Comparison of ENCODE assay signal across 12 cellular contexts in genomic region chr2:88735853-88736252, GRCh38. TPM values are rescaled to one million over a fixed set of nuclear protein-coding genes. Genes with fewer than 3 reads are reported as not detected.
DNase-seq lines count a peak whose midpoint lies in the region; ATAC-seq and TF ChIP-seq lines count a peak whose summit lies in the region.
"Had no signal": no experiment of that assay in that cellular context is flagged by ENCODE, and none has a peak within 500 bp of the region (broad histone marks: within the 10 kb centered on the region; RNA-seq: fewer than 3 reads in every experiment).

No MANE protein-coding gene starts in this region.

- no peak overlapping the region for H3K4me3 Mint-ChIP-seq in activated T-cell treated with anti-CD3 and anti-CD28 coated beads, Interleukin-2, amount 50 U/mL, for 4 hours
- no peak overlapping the region for H3K4me3 Mint-ChIP-seq in neural crest cell
- no peak overlapping the region for H3K4me3 Mint-ChIP-seq in activated T-helper 2 cell treated with anti-CD3 and anti-CD28 coated beads, Interferon-gamma antibody, Interleukin-2, Interleukin-4, amounts not matched to agents 10 μg/mL and 5 μg/mL and 100 μg/mL, durations not matched to agents 14 hours and 24 hours and 36 hours (ENCODE audit: low read depth)
- H3K4me3 Mint-ChIP-seq: CD14-positive monocyte had no signal

- no peak for TF ChIP-seq CTCF in neural crest cell (conservative IDR thresholded peaks at IDR 0.05)

- peak; percentile 18 for DNase-seq in stimulated activated naive CD4-positive, alpha-beta T cell treated with Interleukin-2 at 50 U/mL for 16 hours (lab: John Stamatoyannopoulos, UW)
- DNase-seq in stimulated activated naive CD4-positive, alpha-beta T cell (lab: John Stamatoyannopoulos, UW) = no peak
- peak; percentile 19 for DNase-seq in activated T-cell treated with anti-CD3 and anti-CD28 coated beads, Interleukin-2, amount 50 U/mL, for 4 hours
- DNase-seq in neural crest cell (ENCODE audit: low read depth, low spot score) (no peak), NCI-H1048 (lab: John Stamatoyannopoulos, UW) (no peak), amniotic stem cell (lab: John Stamatoyannopoulos, UW) (no peak)
- DNase-seq in activated T-helper 2 cell treated with anti-CD3 and anti-CD28 coated beads, Interferon-gamma antibody, Interleukin-2, Interleukin-4, amounts not matched to agents 10 μg/mL and 5 μg/mL and 100 μg/mL, durations not matched to agents 14 hours and 24 hours and 36 hours (ENCODE audit: low spot score) = no peak
- DNase-seq: activated gamma-delta T cell treated with Interleukin-2 at 50 U/mL for 16 hours, dermis blood vessel endothelial cell, IMR-90 had no signal

- H3K27me3 Mint-ChIP-seq in activated T-cell treated with anti-CD3 and anti-CD28 coated beads, Interleukin-2, amount 50 U/mL, for 4 hours (ENCODE audit: low read depth) = no peaks in the 10 kb centered on the region
- H3K27me3 Mint-ChIP-seq in neural crest cell (ENCODE audit: low read depth) = no peaks in the 10 kb centered on the region
- H3K27me3 Mint-ChIP-seq in activated T-helper 2 cell treated with anti-CD3 and anti-CD28 coated beads, Interferon-gamma antibody, Interleukin-2, Interleukin-4, amounts not matched to agents 10 μg/mL and 5 μg/mL and 100 μg/mL, durations not matched to agents 14 hours and 24 hours and 36 hours (ENCODE audit: low read depth) = no peaks in the 10 kb centered on the region

- H3K27ac Mint-ChIP-seq in neural crest cell (ENCODE audit: unreplicated experiment) = peak overlapping the region; percentile 90
- no peak overlapping the region for H3K27ac Mint-ChIP-seq in activated T-helper 2 cell treated with anti-CD3 and anti-CD28 coated beads, Interferon-gamma antibody, Interleukin-2, Interleukin-4, amounts not matched to agents 10 μg/mL and 5 μg/mL and 100 μg/mL, durations not matched to agents 14 hours and 24 hours and 36 hours

- H3K36me3 Mint-ChIP-seq in activated T-cell treated with anti-CD3 and anti-CD28 coated beads, Interleukin-2, amount 50 U/mL, for 4 hours (ENCODE audit: insufficient read depth) = peaks cover 25% of the 10 kb centered on the region
- peaks cover 21% of the 10 kb centered on the region for H3K36me3 Mint-ChIP-seq in neural crest cell (ENCODE audit: low read depth)
- peaks cover 47% of the 10 kb centered on the region for H3K36me3 Mint-ChIP-seq in activated T-helper 2 cell treated with anti-CD3 and anti-CD28 coated beads, Interferon-gamma antibody, Interleukin-2, Interleukin-4, amounts not matched to agents 10 μg/mL and 5 μg/mL and 100 μg/mL, durations not matched to agents 14 hours and 24 hours and 36 hours (ENCODE audit: low read depth)

- peak; percentile 72 to 79 for ATAC-seq in activated T-cell treated with anti-CD3 and anti-CD28 coated beads, Interleukin-2, amount 50 U/mL, for 4 hours
- ATAC-seq in GM19324 (IDR thresholded peaks at IDR 0.05; ENCODE audit: low FRiP score, unreplicated experiment) = no peak

- peaks cover 9% of the 10 kb centered on the region for H3K4me1 Mint-ChIP-seq in activated T-cell treated with anti-CD3 and anti-CD28 coated beads, Interleukin-2, amount 50 U/mL, for 4 hours (ENCODE audit: low read depth)
- H3K4me1 Mint-ChIP-seq in neural crest cell = peaks cover 16% of the 10 kb centered on the region
- H3K4me1 Mint-ChIP-seq in activated T-helper 2 cell treated with anti-CD3 and anti-CD28 coated beads, Interferon-gamma antibody, Interleukin-2, Interleukin-4, amounts not matched to agents 10 μg/mL and 5 μg/mL and 100 μg/mL, durations not matched to agents 14 hours and 24 hours and 36 hours (ENCODE audit: low read depth) = peaks cover 28% of the 10 kb centered on the region
- H3K4me1 Mint-ChIP-seq: CD14-positive monocyte had no signal

- intact Hi-C loops in activated T-helper 2 cell treated with anti-CD3 and anti-CD28 coated beads, Interferon-gamma antibody, Interleukin-2, Interleukin-4, amounts not matched to agents 10 μg/mL and 5 μg/mL and 100 μg/mL, durations not matched to agents 14 hours and 24 hours and 36 hours (cut with micrococcal nuclease) = no loop called here

- H3K9me3 Mint-ChIP-seq in activated T-cell treated with anti-CD3 and anti-CD28 coated beads, Interleukin-2, amount 50 U/mL, for 4 hours = no peaks in the 10 kb centered on the region
- H3K9me3 Mint-ChIP-seq in neural crest cell = peaks cover 2% of the 10 kb centered on the region
- no peaks in the 10 kb centered on the region for H3K9me3 Mint-ChIP-seq in activated T-helper 2 cell treated with anti-CD3 and anti-CD28 coated beads, Interferon-gamma antibody, Interleukin-2, Interleukin-4, amounts not matched to agents 10 μg/mL and 5 μg/mL and 100 μg/mL, durations not matched to agents 14 hours and 24 hours and 36 hours
- H3K9me3 Mint-ChIP-seq: CD14-positive monocyte had no signal

RNA-seq across cellular contexts. Expression of gene RPIA, which starts 44.4 kb away (rescaled TPM):
- total RNA-seq in activated T-cell treated with anti-CD3 and anti-CD28 coated beads, Interleukin-2, amount 50 U/mL, for 4 hours = 100 to 1,000 TPM in 1 of 3 donors, 10 to 100 TPM in 2; 89.1 to 109 (median 94.4) TPM
- 30.8 and 32.2 TPM in 2 replicates for total RNA-seq in neural crest cell
- total RNA-seq in activated T-helper 2 cell treated with anti-CD3 and anti-CD28 coated beads, Interferon-gamma antibody, Interleukin-2, Interleukin-4, amounts not matched to agents 10 μg/mL and 5 μg/mL and 100 μg/mL, durations not matched to agents 14 hours and 24 hours and 36 hours = 67.1 and 68.4 TPM in 2 replicates

Comparison
In these comparisons a context has a peak if more than half of its experiments do, and no peak if none do; other contexts are left out.
1. DNase-seq: peak in stimulated activated naive CD4-positive, alpha-beta T cell treated with Interleukin-2 at 50 U/mL for 16 hours (single experiment) and activated T-cell treated with anti-CD3 and anti-CD28 coated beads, Interleukin-2, amount 50 U/mL, for 4 hours (single experiment); none in stimulated activated naive CD4-positive, alpha-beta T cell (0 of 6), neural crest cell (single experiment), NCI-H1048 (single experiment), activated T-helper 2 cell treated with anti-CD3 and anti-CD28 coated beads, Interferon-gamma antibody, Interleukin-2, Interleukin-4, amounts not matched to agents 10 μg/mL and 5 μg/mL and 100 μg/mL, durations not matched to agents 14 hours and 24 hours and 36 hours (single experiment) and amniotic stem cell (single experiment).